ENCODE assay signal across 1 cellular context in the genomic region with DNA sequence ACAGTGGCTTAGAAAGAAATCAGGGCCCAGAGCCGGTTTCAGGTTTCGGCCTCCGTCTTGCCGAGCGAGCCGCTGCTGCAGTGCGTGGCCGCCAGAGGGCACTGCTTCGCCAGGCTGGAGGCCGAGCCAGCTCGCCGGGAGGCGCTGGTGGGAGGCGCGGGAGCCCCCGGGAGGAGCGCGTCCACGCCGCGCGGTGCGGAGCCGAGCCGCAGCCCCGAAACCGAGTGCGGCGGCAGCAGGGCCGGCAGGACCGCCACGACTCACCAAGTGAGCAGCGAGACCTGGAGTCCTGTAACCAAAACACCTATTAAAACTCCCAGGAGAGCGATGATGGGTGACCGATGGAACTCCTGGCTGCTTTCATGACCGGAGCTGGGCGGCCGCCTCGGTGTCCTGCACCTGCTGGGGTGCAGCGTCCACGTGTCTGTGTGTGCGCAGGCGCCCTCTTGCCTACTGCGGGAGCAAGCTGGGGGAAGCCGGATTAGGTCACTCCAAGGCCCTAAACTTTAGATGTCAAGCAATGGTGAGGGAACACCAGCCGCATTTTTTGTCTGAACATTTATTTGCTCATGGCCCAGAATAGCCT.
A peak's percentile ranks its signal among the peaks of the same experiment; 100 is the strongest.
TF ChIP-seq lines count a peak whose summit lies in the region.

No MANE protein-coding gene starts in this region.

TF ChIP-seq in HepG2, 621 proteins besides CTCF, POLR2A, EP300 and RAD21 (continued from another document and continues in another):
- peak; percentile 42; the same call in 1 of the 2 replicates for TF ChIP-seq FOXO1 (CRISPR knock-in tag; IDR thresholded peaks at IDR 0.05)
- TF ChIP-seq, protein P1, sequence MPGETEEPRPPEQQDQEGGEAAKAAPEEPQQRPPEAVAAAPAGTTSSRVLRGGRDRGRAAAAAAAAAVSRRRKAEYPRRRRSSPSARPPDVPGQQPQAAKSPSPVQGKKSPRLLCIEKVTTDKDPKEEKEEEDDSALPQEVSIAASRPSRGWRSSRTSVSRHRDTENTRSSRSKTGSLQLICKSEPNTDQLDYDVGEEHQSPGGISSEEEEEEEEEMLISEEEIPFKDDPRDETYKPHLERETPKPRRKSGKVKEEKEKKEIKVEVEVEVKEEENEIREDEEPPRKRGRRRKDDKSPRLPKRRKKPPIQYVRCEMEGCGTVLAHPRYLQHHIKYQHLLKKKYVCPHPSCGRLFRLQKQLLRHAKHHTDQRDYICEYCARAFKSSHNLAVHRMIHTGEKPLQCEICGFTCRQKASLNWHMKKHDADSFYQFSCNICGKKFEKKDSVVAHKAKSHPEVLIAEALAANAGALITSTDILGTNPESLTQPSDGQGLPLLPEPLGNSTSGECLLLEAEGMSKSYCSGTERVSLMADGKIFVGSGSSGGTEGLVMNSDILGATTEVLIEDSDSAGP (CRISPR knock-in tag; IDR thresholded peaks at IDR 0.05; ENCODE audit: borderline replicate concordance) = peak; percentile 82
- peak; percentile 74; the same call in 1 of the 2 replicates for TF ChIP-seq IRX3 (CRISPR knock-in tag; IDR thresholded peaks at IDR 0.05; ENCODE audit: borderline replicate concordance, low read depth)
- TF ChIP-seq, protein P2, sequence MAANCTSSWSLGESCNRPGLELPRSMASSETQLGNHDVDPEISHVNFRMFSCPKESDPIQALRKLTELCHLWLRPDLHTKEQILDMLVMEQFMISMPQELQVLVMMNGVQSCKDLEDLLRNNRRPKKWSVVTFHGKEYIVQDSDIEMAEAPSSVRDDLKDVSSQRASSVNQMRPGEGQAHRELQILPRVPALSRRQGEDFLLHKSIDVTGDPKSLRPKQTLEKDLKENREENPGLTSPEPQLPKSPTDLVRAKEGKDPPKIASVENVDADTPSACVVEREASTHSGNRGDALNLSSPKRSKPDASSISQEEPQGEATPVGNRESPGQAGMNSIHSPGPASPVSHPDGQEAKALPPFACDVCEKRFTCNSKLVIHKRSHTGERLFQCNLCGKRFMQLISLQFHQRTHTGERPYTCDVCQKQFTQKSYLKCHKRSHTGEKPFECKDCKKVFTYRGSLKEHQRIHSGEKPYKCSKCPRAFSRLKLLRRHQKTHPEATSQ (CRISPR knock-in tag; IDR thresholded peaks at IDR 0.05; ENCODE audit: borderline replicate concordance) = peak; percentile 74; the same call in 1 of the 2 replicates
- TF ChIP-seq, protein P3, sequence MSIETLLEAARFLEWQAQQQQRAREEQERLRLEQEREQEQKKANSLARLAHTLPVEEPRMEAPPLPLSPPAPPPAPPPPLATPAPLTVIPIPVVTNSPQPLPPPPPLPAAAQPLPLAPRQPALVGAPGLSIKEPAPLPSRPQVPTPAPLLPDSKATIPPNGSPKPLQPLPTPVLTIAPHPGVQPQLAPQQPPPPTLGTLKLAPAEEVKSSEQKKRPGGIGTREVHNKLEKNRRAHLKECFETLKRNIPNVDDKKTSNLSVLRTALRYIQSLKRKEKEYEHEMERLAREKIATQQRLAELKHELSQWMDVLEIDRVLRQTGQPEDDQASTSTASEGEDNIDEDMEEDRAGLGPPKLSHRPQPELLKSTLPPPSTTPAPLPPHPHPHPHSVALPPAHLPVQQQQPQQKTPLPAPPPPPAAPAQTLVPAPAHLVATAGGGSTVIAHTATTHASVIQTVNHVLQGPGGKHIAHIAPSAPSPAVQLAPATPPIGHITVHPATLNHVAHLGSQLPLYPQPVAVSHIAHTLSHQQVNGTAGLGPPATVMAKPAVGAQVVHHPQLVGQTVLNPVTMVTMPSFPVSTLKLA (IDR thresholded peaks at IDR 0.05) = peak; percentile 69
- peak; percentile 69 for TF ChIP-seq HNRNPLL (IDR thresholded peaks at IDR 0.05; ENCODE audit: low read depth, low read length, poor library complexity, severe bottlenecking)
- TF ChIP-seq FOXC1 (CRISPR knock-in tag; IDR thresholded peaks at IDR 0.05; ENCODE audit: borderline replicate concordance) = peak; percentile 64; the same call in 1 of the 2 replicates
- no peak for TF ChIP-seq ATM (IDR thresholded peaks at IDR 0.05; ENCODE audit: borderline replicate concordance)
- TF ChIP-seq ZNF33B (CRISPR knock-in tag; IDR thresholded peaks at IDR 0.05) = peak; percentile 94
- TF ChIP-seq SP4 (CRISPR knock-in tag; IDR thresholded peaks at IDR 0.05) = peak; percentile 69
- TF ChIP-seq MYC (CRISPR knock-in tag; IDR thresholded peaks at IDR 0.05; ENCODE audit: borderline replicate concordance) = peak; percentile 61; the same call in 1 of the 2 replicates
- no peak for TF ChIP-seq ZNF10 (CRISPR knock-in tag; IDR thresholded peaks at IDR 0.05; ENCODE audit: borderline replicate concordance, low read depth)
- TF ChIP-seq, protein P4, sequence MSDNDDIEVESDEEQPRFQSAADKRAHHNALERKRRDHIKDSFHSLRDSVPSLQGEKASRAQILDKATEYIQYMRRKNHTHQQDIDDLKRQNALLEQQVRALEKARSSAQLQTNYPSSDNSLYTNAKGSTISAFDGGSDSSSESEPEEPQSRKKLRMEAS (IDR thresholded peaks at IDR 0.05) = peak; percentile 89
- TF ChIP-seq ESRRA (CRISPR knock-in tag; IDR thresholded peaks at IDR 0.05; ENCODE audit: low read depth) = peak; percentile 50; the same call in 1 of the 2 replicates
- TF ChIP-seq ZNF225 (CRISPR knock-in tag; IDR thresholded peaks at IDR 0.05) = peak; percentile 76; the same call in 1 of the 2 replicates
- TF ChIP-seq ZNF350 (CRISPR knock-in tag; IDR thresholded peaks at IDR 0.05; ENCODE audit: borderline replicate concordance, low read depth) = 0 out of 2 replicates have a peak, but pooled peaks have one; percentile 38
- TF ChIP-seq, protein P5, sequence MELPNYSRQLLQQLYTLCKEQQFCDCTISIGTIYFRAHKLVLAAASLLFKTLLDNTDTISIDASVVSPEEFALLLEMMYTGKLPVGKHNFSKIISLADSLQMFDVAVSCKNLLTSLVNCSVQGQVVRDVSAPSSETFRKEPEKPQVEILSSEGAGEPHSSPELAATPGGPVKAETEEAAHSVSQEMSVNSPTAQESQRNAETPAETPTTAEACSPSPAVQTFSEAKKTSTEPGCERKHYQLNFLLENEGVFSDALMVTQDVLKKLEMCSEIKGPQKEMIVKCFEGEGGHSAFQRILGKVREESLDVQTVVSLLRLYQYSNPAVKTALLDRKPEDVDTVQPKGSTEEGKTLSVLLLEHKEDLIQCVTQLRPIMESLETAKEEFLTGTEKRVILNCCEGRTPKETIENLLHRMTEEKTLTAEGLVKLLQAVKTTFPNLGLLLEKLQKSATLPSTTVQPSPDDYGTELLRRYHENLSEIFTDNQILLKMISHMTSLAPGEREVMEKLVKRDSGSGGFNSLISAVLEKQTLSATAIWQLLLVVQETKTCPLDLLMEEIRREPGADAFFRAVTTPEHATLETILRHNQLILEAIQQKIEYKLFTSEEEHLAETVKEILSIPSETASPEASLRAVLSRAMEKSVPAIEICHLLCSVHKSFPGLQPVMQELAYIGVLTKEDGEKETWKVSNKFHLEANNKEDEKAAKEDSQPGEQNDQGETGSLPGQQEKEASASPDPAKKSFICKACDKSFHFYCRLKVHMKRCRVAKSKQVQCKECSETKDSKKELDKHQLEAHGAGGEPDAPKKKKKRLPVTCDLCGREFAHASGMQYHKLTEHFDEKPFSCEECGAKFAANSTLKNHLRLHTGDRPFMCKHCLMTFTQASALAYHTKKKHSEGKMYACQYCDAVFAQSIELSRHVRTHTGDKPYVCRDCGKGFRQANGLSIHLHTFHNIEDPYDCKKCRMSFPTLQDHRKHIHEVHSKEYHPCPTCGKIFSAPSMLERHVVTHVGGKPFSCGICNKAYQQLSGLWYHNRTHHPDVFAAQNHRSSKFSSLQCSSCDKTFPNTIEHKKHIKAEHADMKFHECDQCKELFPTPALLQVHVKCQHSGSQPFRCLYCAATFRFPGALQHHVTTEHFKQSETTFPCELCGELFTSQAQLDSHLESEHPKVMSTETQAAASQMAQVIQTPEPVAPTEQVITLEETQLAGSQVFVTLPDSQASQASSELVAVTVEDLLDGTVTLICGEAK (IDR thresholded peaks at IDR 0.05) = no peak
- TF ChIP-seq, protein P5 (CRISPR knock-in tag; IDR thresholded peaks at IDR 0.05) = peak; percentile 27; the same call in 1 of the 2 replicates
- TF ChIP-seq THAP11 (CRISPR knock-in tag; IDR thresholded peaks at IDR 0.05) = peak; percentile 57; the same call in 1 of the 2 replicates
- TF ChIP-seq ZNF614 (CRISPR knock-in tag; IDR thresholded peaks at IDR 0.05; ENCODE audit: borderline replicate concordance) = no peak
- no peak for TF ChIP-seq ZNF777 (CRISPR knock-in tag; IDR thresholded peaks at IDR 0.05)
- TF ChIP-seq, protein P6, sequence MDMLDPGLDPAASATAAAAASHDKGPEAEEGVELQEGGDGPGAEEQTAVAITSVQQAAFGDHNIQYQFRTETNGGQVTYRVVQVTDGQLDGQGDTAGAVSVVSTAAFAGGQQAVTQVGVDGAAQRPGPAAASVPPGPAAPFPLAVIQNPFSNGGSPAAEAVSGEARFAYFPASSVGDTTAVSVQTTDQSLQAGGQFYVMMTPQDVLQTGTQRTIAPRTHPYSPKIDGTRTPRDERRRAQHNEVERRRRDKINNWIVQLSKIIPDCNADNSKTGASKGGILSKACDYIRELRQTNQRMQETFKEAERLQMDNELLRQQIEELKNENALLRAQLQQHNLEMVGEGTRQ (IDR thresholded peaks at IDR 0.05; ENCODE audit: low read depth, low read length) = no peak
- TF ChIP-seq, protein P6 (CRISPR knock-in tag; IDR thresholded peaks at IDR 0.05; ENCODE audit: borderline replicate concordance) = 0 out of 2 replicates have a peak, but pooled peaks have one; percentile 34
- TF ChIP-seq TEAD2 (CRISPR knock-in tag; IDR thresholded peaks at IDR 0.05) = peak; percentile 53; the same call in 1 of the 2 replicates
- peak; percentile 88 for TF ChIP-seq SALL1 (CRISPR knock-in tag; IDR thresholded peaks at IDR 0.05)
- TF ChIP-seq SRY (CRISPR knock-in tag; IDR thresholded peaks at IDR 0.05) = 0 out of 2 replicates have a peak, but pooled peaks have one; percentile 73
- TF ChIP-seq ZNF616 (CRISPR knock-in tag; IDR thresholded peaks at IDR 0.05; ENCODE audit: low read depth) = 0 out of 2 replicates have a peak, but pooled peaks have one; percentile 21
- TF ChIP-seq, protein P7, sequence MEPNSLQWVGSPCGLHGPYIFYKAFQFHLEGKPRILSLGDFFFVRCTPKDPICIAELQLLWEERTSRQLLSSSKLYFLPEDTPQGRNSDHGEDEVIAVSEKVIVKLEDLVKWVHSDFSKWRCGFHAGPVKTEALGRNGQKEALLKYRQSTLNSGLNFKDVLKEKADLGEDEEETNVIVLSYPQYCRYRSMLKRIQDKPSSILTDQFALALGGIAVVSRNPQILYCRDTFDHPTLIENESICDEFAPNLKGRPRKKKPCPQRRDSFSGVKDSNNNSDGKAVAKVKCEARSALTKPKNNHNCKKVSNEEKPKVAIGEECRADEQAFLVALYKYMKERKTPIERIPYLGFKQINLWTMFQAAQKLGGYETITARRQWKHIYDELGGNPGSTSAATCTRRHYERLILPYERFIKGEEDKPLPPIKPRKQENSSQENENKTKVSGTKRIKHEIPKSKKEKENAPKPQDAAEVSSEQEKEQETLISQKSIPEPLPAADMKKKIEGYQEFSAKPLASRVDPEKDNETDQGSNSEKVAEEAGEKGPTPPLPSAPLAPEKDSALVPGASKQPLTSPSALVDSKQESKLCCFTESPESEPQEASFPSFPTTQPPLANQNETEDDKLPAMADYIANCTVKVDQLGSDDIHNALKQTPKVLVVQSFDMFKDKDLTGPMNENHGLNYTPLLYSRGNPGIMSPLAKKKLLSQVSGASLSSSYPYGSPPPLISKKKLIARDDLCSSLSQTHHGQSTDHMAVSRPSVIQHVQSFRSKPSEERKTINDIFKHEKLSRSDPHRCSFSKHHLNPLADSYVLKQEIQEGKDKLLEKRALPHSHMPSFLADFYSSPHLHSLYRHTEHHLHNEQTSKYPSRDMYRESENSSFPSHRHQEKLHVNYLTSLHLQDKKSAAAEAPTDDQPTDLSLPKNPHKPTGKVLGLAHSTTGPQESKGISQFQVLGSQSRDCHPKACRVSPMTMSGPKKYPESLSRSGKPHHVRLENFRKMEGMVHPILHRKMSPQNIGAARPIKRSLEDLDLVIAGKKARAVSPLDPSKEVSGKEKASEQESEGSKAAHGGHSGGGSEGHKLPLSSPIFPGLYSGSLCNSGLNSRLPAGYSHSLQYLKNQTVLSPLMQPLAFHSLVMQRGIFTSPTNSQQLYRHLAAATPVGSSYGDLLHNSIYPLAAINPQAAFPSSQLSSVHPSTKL (CRISPR knock-in tag; IDR thresholded peaks at IDR 0.05) = 0 out of 2 replicates have a peak, but pooled peaks have one; percentile 17
- peak; percentile 71 for TF ChIP-seq TBX2 (CRISPR knock-in tag; IDR thresholded peaks at IDR 0.05; ENCODE audit: borderline replicate concordance)
- TF ChIP-seq POLR2G (IDR thresholded peaks at IDR 0.05; ENCODE audit: low read depth, low read length) = no peak
- peak; percentile 98 for TF ChIP-seq XRCC5 (optimal IDR thresholded peaks at IDR 0.05; ENCODE audit: low read length)
- TF ChIP-seq ATAD3A (CRISPR knock-in tag; IDR thresholded peaks at IDR 0.05) = no peak
- TF ChIP-seq ZNF160 (CRISPR knock-in tag; IDR thresholded peaks at IDR 0.05) = 0 out of 2 replicates have a peak, but pooled peaks have one; percentile 52
- TF ChIP-seq RNF2 (conservative IDR thresholded peaks at IDR 0.05; ENCODE audit: low read depth) = peak; percentile 90
- peak; percentile 26; the same call in 1 of the 2 replicates for TF ChIP-seq ERF (CRISPR knock-in tag; IDR thresholded peaks at IDR 0.05)
- TF ChIP-seq FOXA3 (CRISPR knock-in tag; IDR thresholded peaks at IDR 0.05) = peak; percentile 17; the same call in 1 of the 2 replicates
